ENCODE assay signal across 7 cellular contexts in genomic region chr10:9735731-9736130, GRCh38.
"Had no signal": no experiment of that assay in that cellular context is flagged by ENCODE, and none has a peak within 500 bp of the region (broad histone marks: within the 10 kb centered on the region; RNA-seq: fewer than 3 reads in every experiment).

No MANE protein-coding gene starts in this region.

- DNase-seq: GDM1, GF-D8 had no signal

- FAIRE-seq: G401.6, GM12891, GM12892, GM18507, GM19239 had no signal
